22 cellular contexts compared by ENCODE assay signal in the genomic region with DNA sequence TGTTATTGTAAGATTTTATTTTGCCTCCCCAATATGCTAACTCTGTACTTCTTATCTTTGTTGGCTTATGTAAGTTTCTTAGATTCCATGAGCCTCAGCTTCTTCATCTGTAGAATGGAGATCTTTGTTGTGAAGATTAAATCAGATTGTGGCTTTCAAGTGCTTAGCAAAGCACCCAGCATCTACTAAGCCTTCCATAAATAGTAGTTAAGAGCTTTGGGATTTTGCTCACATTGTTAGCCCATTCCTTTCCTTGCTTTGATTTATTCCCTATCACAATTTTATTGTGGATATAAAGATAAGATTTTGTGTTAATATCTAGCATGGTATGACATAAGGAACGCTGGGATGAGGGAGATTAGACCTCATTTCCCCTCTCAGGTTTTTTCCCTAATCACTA.
A peak's percentile ranks its signal among the peaks of the same experiment; 100 is the strongest.
DNase-seq lines count a peak whose midpoint lies in the region; ATAC-seq and TF ChIP-seq lines count a peak whose summit lies in the region.
"Had no signal": no experiment of that assay in that cellular context is flagged by ENCODE, and none has a peak within 500 bp of the region (broad histone marks: within the 10 kb centered on the region; RNA-seq: fewer than 3 reads in every experiment).

No MANE protein-coding gene starts in this region.

- H3K9ac ChIP-seq in HUES48 (ENCODE audit: low read depth, low read length): no peak overlapping the region
- H3K9ac ChIP-seq: KMS-11 had no signal

- no peak overlapping the region for H3K4me3 ChIP-seq in HUES48 (ENCODE audit: low read depth, low read length)
- no peak overlapping the region for H3K4me3 ChIP-seq in WERI-Rb-1 (ENCODE audit: low read depth, low read length)
- no peak overlapping the region for H3K4me3 ChIP-seq in psoas muscle

- H3K4me1 ChIP-seq in HUES48 (ENCODE audit: control insufficient read depth, insufficient read depth, low read length): peaks cover 43% of the 10 kb centered on the region
- H3K4me1 ChIP-seq in psoas muscle: no peaks in the 10 kb centered on the region

- H3K27ac ChIP-seq in HUES48 (ENCODE audit: low read depth, low read length): peak overlapping the region; percentile 71
- peak overlapping the region; percentile 57 for H3K27ac ChIP-seq in WERI-Rb-1
- no peak overlapping the region for H3K27ac ChIP-seq in psoas muscle
- H3K27ac ChIP-seq: C4-2B, KMS-11, RWPE1 had no signal

- intact Hi-C loops in psoas muscle (cut with DNase I): no loop called here

- 60 to 74% (median 65%) methylated on average over 1 of the region's 1 CpG for WGBS in psoas muscle, 3 donors

- DNase-seq in WERI-Rb-1: no peak
- DNase-seq in kidney tubule cell (ENCODE audit: low spot score): peak; percentile 13
- no peak for DNase-seq in activated gamma-delta T cell (lab: John Stamatoyannopoulos, UW)
- no peak for DNase-seq in psoas muscle
- no peak for DNase-seq in mesenteric fat pad (ENCODE audit: low spot score)
- DNase-seq: Caco-2; CD8-positive, alpha-beta T cell; DMS 273 treated with DMSO at 0.1 percent for 48 hours; DMS79; GF-D8; NCI-H1048; NCI-H1694; NCI-H2029 treated with DMSO at 0.1 percent for 48 hours; NCI-H446 treated with DMSO at 0.1 percent for 48 hours; NCI-H526; SHP77 had no signal

- no peaks in the 10 kb centered on the region for H3K27me3 ChIP-seq in HUES48 (ENCODE audit: control insufficient read depth, insufficient read depth, low read length)
- H3K27me3 ChIP-seq in WERI-Rb-1 (ENCODE audit: insufficient read depth, low read depth, severe bottlenecking): no peaks in the 10 kb centered on the region
- no peaks in the 10 kb centered on the region for H3K27me3 ChIP-seq in psoas muscle (ENCODE audit: insufficient read depth in 3 of 3, low read length in 2 of 3)

- no peaks in the 10 kb centered on the region for H3K9me3 ChIP-seq in HUES48 (ENCODE audit: control insufficient read depth, insufficient read depth, low read length)
- no peaks in the 10 kb centered on the region for H3K9me3 ChIP-seq in WERI-Rb-1 (ENCODE audit: severe bottlenecking)
- no peaks in the 10 kb centered on the region for H3K9me3 ChIP-seq in psoas muscle
- H3K9me3 ChIP-seq: Caco-2 had no signal

- ATAC-seq in psoas muscle: no peak
- ATAC-seq in HG02623 (IDR thresholded peaks at IDR 0.05; ENCODE audit: unreplicated experiment): no peak
- ATAC-seq: CD8-positive, alpha-beta T cell; Panc1 had no signal

- no peak for TF ChIP-seq CTCF in WERI-Rb-1 (IDR thresholded peaks at IDR 0.05; ENCODE audit: low read depth, low read length)
- no peak for TF ChIP-seq CTCF in psoas muscle (IDR thresholded peaks at IDR 0.05)

- H3K36me3 ChIP-seq in HUES48 (ENCODE audit: control insufficient read depth, insufficient read depth, low read length) (no peaks in the 10 kb centered on the region), WERI-Rb-1 (no peaks in the 10 kb centered on the region), psoas muscle (ENCODE audit: insufficient read depth in 1 of 2, low read depth in 1 of 2) (no peaks in the 10 kb centered on the region)
